ENCODE assay signal across 1 cellular context in genomic region chr10:77669892-77670291, GRCh38.
TF ChIP-seq lines count a peak whose summit lies in the region.

No MANE protein-coding gene starts in this region.

TF ChIP-seq in HEK293, 187 proteins besides CTCF, POLR2A, EP300 and RAD21 (continued from another document):
- TF ChIP-seq HOXD13 (CRISPR knock-in tag; IDR thresholded peaks at IDR 0.05; ENCODE audit: borderline replicate concordance) (no peak), ZXDB (tag by site-specific recombination; IDR thresholded peaks at IDR 0.05) (no peak), ZNF266 (tag by site-specific recombination; IDR thresholded peaks at IDR 0.05; ENCODE audit: low read depth) (no peak)
